In genomic region chr17:58278661-58279015, GRCh38 we compare ENCODE assay signal across 14 cellular contexts. TPM values are rescaled to one million over a fixed set of nuclear protein-coding genes. Genes with fewer than 3 reads are reported as not detected.
DNase-seq lines count a peak whose midpoint lies in the region; ATAC-seq, FAIRE-seq and TF ChIP-seq lines count a peak whose summit lies in the region.
"Had no signal": no experiment of that assay in that cellular context is flagged by ENCODE, and none has a peak within 500 bp of the region (broad histone marks: within the 10 kb centered on the region; RNA-seq: fewer than 3 reads in every experiment).

No MANE protein-coding gene starts in this region.

- ATAC-seq in RWPE2 (ENCODE audit: low read depth) (peak; percentile 21; the same call in 2 of the 3 replicates), heart right ventricle (peak; percentile 63 to 87 (median 76)), pancreas (peak; percentile 60 to 78 (median 72)), GM19467 (IDR thresholded peaks at IDR 0.05; ENCODE audit: unreplicated experiment) (no peak)

- peaks cover 0 to 3% of the 10 kb centered on the region in 2 donors for H3K36me3 Mint-ChIP-seq in CD14-positive monocyte

- H3K27ac Mint-ChIP-seq in CD14-positive monocyte = peak overlapping the region; percentile 82 to 98 (median 94)
- H3K27ac Mint-ChIP-seq: CD4-positive, alpha-beta T cell; T-helper 17 cell had no signal

- peaks cover 87% of the 10 kb centered on the region for H3K4me1 Mint-ChIP-seq in CD14-positive monocyte

- no peaks in the 10 kb centered on the region for H3K36me3 ChIP-seq in RWPE2 (ENCODE audit: low read depth)
- H3K36me3 ChIP-seq in heart right ventricle = no peaks in the 10 kb centered on the region
- no peaks in the 10 kb centered on the region for H3K36me3 ChIP-seq in pancreas
- H3K36me3 ChIP-seq: uterus had no signal

- peaks cover 0 to 3% (median 3%) of the 10 kb centered on the region in 3 donors for H3K27me3 Mint-ChIP-seq in CD14-positive monocyte (ENCODE audit: low read depth in 3 of 3)

- H3K27ac ChIP-seq in RWPE2 (ENCODE audit: poor library complexity, severe bottlenecking) (no peak overlapping the region), heart right ventricle (peak overlapping the region in 3 of 10 donors; percentile 2 to 31 (median 23)), pancreas (no peak overlapping the region)
- H3K27ac ChIP-seq: uterus had no signal

- H3K27me3 ChIP-seq in RWPE2 (ENCODE audit: insufficient read depth, poor library complexity, severe bottlenecking) (peaks cover 31% of the 10 kb centered on the region), heart right ventricle (peaks cover 0 to 43% (median 25%) of the 10 kb centered on the region in 7 donors), pancreas (peaks cover 0 to 4% (median 0%) of the 10 kb centered on the region in 4 donors)
- H3K27me3 ChIP-seq: uterus had no signal

- FAIRE-seq in pancreas (lab: Jason Lieb, UNC) = no peak
- no peak for FAIRE-seq in H54 (lab: Jason Lieb, UNC)

- TF ChIP-seq POLR2A in H54 (IDR thresholded peaks at IDR 0.05; ENCODE audit: low read depth, low read length) = no peak

- H3K4me1 ChIP-seq in RWPE2 (ENCODE audit: insufficient read depth, poor library complexity, severe bottlenecking) (no peaks in the 10 kb centered on the region), heart right ventricle (peaks cover 0 to 19% (median 11%) of the 10 kb centered on the region in 9 donors), pancreas (peaks cover 0 to 3% (median 0%) of the 10 kb centered on the region in 3 donors)
- H3K4me1 ChIP-seq: uterus had no signal

- peak overlapping the region; percentile 76 to 93 for H3K4me3 Mint-ChIP-seq in CD14-positive monocyte
- H3K4me3 Mint-ChIP-seq: CD4-positive, alpha-beta T cell had no signal

- intact Hi-C loops in CD14-positive monocyte (cut with micrococcal nuclease) (loop anchor here in 1 of 2 donors (5.0 kb wide), 2 partner anchors 49 to 139 kb away; partner anchors contain the start of genes RNF43 and TSPOAP1), heart right ventricle (cut with DNase I) (loop anchor here in 1 of 10 donors (5.0 kb wide), 1 partner anchor 976 kb away; no protein-coding TSS in a partner anchor), pancreas (cut with DNase I) (no loop called here)

- TF ChIP-seq CTCF in CD14-positive monocyte (IDR thresholded peaks at IDR 0.05) = no peak
- no peak for TF ChIP-seq CTCF in RWPE2 (IDR thresholded peaks at IDR 0.05; ENCODE audit: poor library complexity, severe bottlenecking)
- TF ChIP-seq CTCF in heart right ventricle (IDR thresholded peaks at IDR 0.05) = no peak
- no peak for TF ChIP-seq CTCF in pancreas (IDR thresholded peaks at IDR 0.05)

- DNase-seq in CD14-positive monocyte (ENCODE audit: low spot score) (no peak), RWPE2 (ENCODE audit: low spot score) (no peak), heart right ventricle (peak in 1 of 2 donors; percentile 48), pancreas (peak in 3 of 6 donors; percentile 35 to 58 (median 42)), NCI-H1417 (lab: John Stamatoyannopoulos, UW) (no peak), NCI-H1694 (lab: John Stamatoyannopoulos, UW) (no peak), H54 (ENCODE audit: insufficient read length, low spot score) (no peak)
- DNase-seq: activated CD4-positive, alpha-beta T cell treated with anti-CD3 and anti-CD28 coated beads, Interleukin-2, amount 50 U/mL, for 4 hours; activated naive CD4-positive, alpha-beta T cell treated with anti-CD3 and anti-CD28 coated beads, Interleukin-2, amount 50 U/mL, for 16 hours; CD4-positive, alpha-beta T cell; NCI-H187; T-helper 17 cell had no signal

- no peaks in the 10 kb centered on the region for H3K9me3 Mint-ChIP-seq in CD14-positive monocyte
- H3K9me3 Mint-ChIP-seq: CD4-positive, alpha-beta T cell had no signal

- WGBS in heart right ventricle, 2 donors = 26 to 27% methylated on average over 5 of the region's 5 CpGs
- 28 to 31% methylated on average over 4 to 5 of the region's 5 CpGs for WGBS in pancreas, 2 donors

- H3K4me3 ChIP-seq in RWPE2 (ENCODE audit: severe bottlenecking) = no peak overlapping the region
- H3K4me3 ChIP-seq in heart right ventricle = peak overlapping the region in 8 of 10 donors; percentile 17 to 48 (median 34)
- peak overlapping the region in 2 of 4 donors; percentile 11 to 36 for H3K4me3 ChIP-seq in pancreas
- H3K4me3 ChIP-seq: uterus had no signal

- no peaks in the 10 kb centered on the region for H3K9me3 ChIP-seq in RWPE2 (ENCODE audit: severe bottlenecking)
- no peaks in the 10 kb centered on the region for H3K9me3 ChIP-seq in heart right ventricle
- no peaks in the 10 kb centered on the region for H3K9me3 ChIP-seq in pancreas
- H3K9me3 ChIP-seq: uterus had no signal

RNA-seq across cellular contexts. Expression of gene MPO, which starts 2.1 kb away (rescaled TPM):
- polyA plus RNA-seq in CD14-positive monocyte (1 to 10 TPM; 4.2 to 7.5 TPM), heart right ventricle (under 1 TPM; 0.07 to 0.15 TPM), pancreas (under 1 TPM in 1 of 2 donors, not detected in 1; 0.19 TPM)
- total RNA-seq in heart right ventricle (1 to 10 TPM in 1 of 10 donors, under 1 TPM in 7, not detected in 2; 0.08 to 2.5 (median 0.25) TPM), pancreas (under 1 TPM; 0.03 to 0.28 (median 0.09) TPM)

RNA-seq across cellular contexts. Expression of gene LPO, which starts 40.3 kb away (rescaled TPM):
- under 1 TPM in 1 of 2 donors, not detected in 1; 0.43 TPM for polyA plus RNA-seq in CD14-positive monocyte
- not detected for total RNA-seq in heart right ventricle
- not detected for polyA plus RNA-seq in heart right ventricle
- total RNA-seq in pancreas = not detected
- under 1 TPM; 0.08 to 0.23 TPM for polyA plus RNA-seq in pancreas
- total RNA-seq: CD4-positive, alpha-beta T cell; uterus had no signal

RNA-seq across cellular contexts. Expression of gene TSPOAP1, which starts 50.0 kb away (rescaled TPM):
- under 1 TPM; 0.10 to 0.18 TPM for polyA plus RNA-seq in CD14-positive monocyte
- total RNA-seq in heart right ventricle = 10 to 100 TPM in 8 of 10 donors, 1 to 10 TPM in 2; 6.0 to 18.7 (median 12.4) TPM
- polyA plus RNA-seq in heart right ventricle = 10 to 100 TPM in 1 of 2 donors, 1 to 10 TPM in 1; 1.6 to 35.6 TPM
- 10 to 100 TPM in 4 of 6 donors, 1 to 10 TPM in 2; 7.0 to 19.6 (median 12.9) TPM for total RNA-seq in pancreas
- 10 to 100 TPM; 56.7 to 90.2 TPM for polyA plus RNA-seq in pancreas

RNA-seq across cellular contexts. Expression of gene MKS1, which starts 59.6 kb away (rescaled TPM):
- 1 to 10 TPM; 4.2 to 5.0 TPM for polyA plus RNA-seq in CD14-positive monocyte
- 10 to 100 TPM in 4 of 10 donors, 1 to 10 TPM in 6; 5.3 to 12.9 (median 9.2) TPM for total RNA-seq in heart right ventricle
- 10 to 100 TPM in 1 of 2 donors, 1 to 10 TPM in 1; 5.4 to 10.3 TPM for polyA plus RNA-seq in heart right ventricle
- total RNA-seq in pancreas = 10 to 100 TPM in 2 of 6 donors, 1 to 10 TPM in 4; 5.8 to 16.0 (median 7.3) TPM
- polyA plus RNA-seq in pancreas = 10 to 100 TPM; 12.7 to 16.1 TPM

Comparison
In these comparisons a context has a peak if more than half of its experiments do, and no peak if none do; other contexts are left out.
1. RNA of gene MPO, which starts 2.1 kb away (polyA plus RNA-seq): 4.2 to 7.5 TPM in CD14-positive monocyte; 0.19 TPM in pancreas and 0.07 to 0.15 TPM in heart right ventricle; every median in the first group is over 4 times any median in the second.